19 cellular contexts compared by ENCODE assay signal in the genomic region with DNA sequence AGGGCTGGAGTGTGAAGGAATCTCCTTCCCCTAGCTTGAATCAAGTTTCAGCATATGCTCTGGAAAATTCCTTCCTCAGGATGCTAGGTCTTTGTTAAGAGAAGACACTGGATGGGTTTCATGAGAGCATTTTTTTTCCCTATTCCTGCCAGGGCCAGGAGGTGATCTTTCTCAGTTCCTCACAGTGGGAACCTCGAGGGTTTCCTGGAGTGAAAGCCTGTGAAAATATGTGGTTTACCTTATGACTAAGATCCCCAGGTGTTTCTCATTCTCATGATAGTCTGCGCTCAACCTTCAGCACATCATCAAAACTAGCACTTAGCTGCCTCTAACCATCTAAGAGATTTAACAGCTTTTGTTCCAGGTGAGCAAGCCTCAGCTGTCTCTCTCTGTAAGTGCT.
DNase-seq lines count a peak whose midpoint lies in the region; ATAC-seq and TF ChIP-seq lines count a peak whose summit lies in the region.
"Had no signal": no experiment of that assay in that cellular context is flagged by ENCODE, and none has a peak within 500 bp of the region (broad histone marks: within the 10 kb centered on the region; RNA-seq: fewer than 3 reads in every experiment).

No MANE protein-coding gene starts in this region.

- no peaks in the 10 kb centered on the region for H3K36me3 ChIP-seq in mammary epithelial cell (ENCODE audit: insufficient read depth, low read length)
- no peaks in the 10 kb centered on the region for H3K36me3 ChIP-seq in breast epithelium
- no peaks in the 10 kb centered on the region for H3K36me3 ChIP-seq in OCI-LY3 (replicated peaks; ENCODE audit: low read depth, low read length)
- H3K36me3 ChIP-seq in upper lobe of left lung, result no peaks in the 10 kb centered on the region
- H3K36me3 ChIP-seq in CD8-positive, alpha-beta memory T cell (ENCODE audit: insufficient read depth, low read length), result no peaks in the 10 kb centered on the region
- H3K36me3 ChIP-seq: BE2C, SJSA1 had no signal

- H3K27ac Mint-ChIP-seq in CD8-positive, alpha-beta memory T cell, result no peak overlapping the region
- H3K27ac Mint-ChIP-seq: CD4-positive, CD25-positive, alpha-beta regulatory T cell had no signal

- DNase-seq in mammary epithelial cell, result peak; percentile 63
- no peak for DNase-seq in breast epithelium (ENCODE audit: low spot score in 2 of 2)
- peak; percentile 30 for DNase-seq in epithelial cell of esophagus (ENCODE audit: low read depth)
- DNase-seq in central memory CD4-positive, alpha-beta T cell, result no peak
- DNase-seq in upper lobe of left lung, result no peak
- DNase-seq in CD8-positive, alpha-beta memory T cell, result no peak
- DNase-seq: BE2C; CD4-positive, CD25-positive, alpha-beta regulatory T cell; DMS153; EL; HCEC 1CT; NCI-H1105; NCI-H2081; NCI-H82 had no signal

- POLR2A ChIA-PET in CD8-positive, alpha-beta memory T cell (lab: Charles Lee), result no interaction called here

- no peak overlapping the region for H3K9ac ChIP-seq in mammary epithelial cell (ENCODE audit: insufficient read depth, low read length)
- H3K9ac ChIP-seq in OCI-LY3 (ENCODE audit: low read length), result no peak overlapping the region

- TF ChIP-seq CTCF in mammary epithelial cell (conservative IDR thresholded peaks at IDR 0.05 in 1 of 2, IDR thresholded peaks at IDR 0.05 in 1 of 2; ENCODE audit: extremely low read depth in 1 of 2, insufficient read depth in 1 of 2, low read depth in 1 of 2, low read length in 2 of 2) (no peak), breast epithelium (IDR thresholded peaks at IDR 0.05) (no peak), OCI-LY3 (IDR thresholded peaks at IDR 0.05; ENCODE audit: low read depth, low read length) (no peak), epithelial cell of esophagus (IDR thresholded peaks at IDR 0.05; ENCODE audit: insufficient read depth, low read depth, low read length, missing control alignments) (no peak), upper lobe of left lung (IDR thresholded peaks at IDR 0.05) (no peak)

- 70% methylated on average over 2 of the region's 2 CpGs for WGBS in mammary epithelial cell (ENCODE audit: low coverage, missing lambda C conversion rate)
- 57 to 74% methylated on average over 2 of the region's 2 CpGs for WGBS in upper lobe of left lung, 2 donors

- TF ChIP-seq POLR2A in breast epithelium (IDR thresholded peaks at IDR 0.05), result no peak
- TF ChIP-seq POLR2A in upper lobe of left lung (IDR thresholded peaks at IDR 0.05), result no peak

- no peaks in the 10 kb centered on the region for H4K20me1 ChIP-seq in mammary epithelial cell (ENCODE audit: insufficient read depth, low read length)
- H4K20me1 ChIP-seq in OCI-LY3 (ENCODE audit: insufficient read depth, low read length), result no peaks in the 10 kb centered on the region

- no peaks in the 10 kb centered on the region for H3K27me3 Mint-ChIP-seq in CD8-positive, alpha-beta memory T cell
- H3K27me3 Mint-ChIP-seq: CD4-positive, CD25-positive, alpha-beta regulatory T cell had no signal

- dilution Hi-C loops in mammary epithelial cell (cut with HindIII; ENCODE audit: low sequenced_read_pairs), result no loop called here

- no TSS peak for BruUV-seq in mammary epithelial cell (replicated peaks; lab: Mats Ljungman, UMichigan)

- TF ChIP-seq EP300 in upper lobe of left lung (IDR thresholded peaks at IDR 0.05), result no peak

- in situ Hi-C loops in mammary epithelial cell (cut with MboI; ENCODE audit: low sequenced_read_pairs in 2 of 2), result loop anchor here (25.0 kb wide), 1 partner anchor 202 kb away; no protein-coding TSS in a partner anchor

- H3K9me3 Mint-ChIP-seq in CD8-positive, alpha-beta memory T cell, result peaks cover 5 to 30% (median 7%) of the 10 kb centered on the region in 5 donors

- H3K4me1 ChIP-seq in mammary epithelial cell (ENCODE audit: insufficient read depth, low read length), result no peaks in the 10 kb centered on the region
- no peaks in the 10 kb centered on the region for H3K4me1 ChIP-seq in breast epithelium
- peaks cover 12% of the 10 kb centered on the region for H3K4me1 ChIP-seq in OCI-LY3 (ENCODE audit: low read length)
- H3K4me1 ChIP-seq in upper lobe of left lung, result no peaks in the 10 kb centered on the region
- no peaks in the 10 kb centered on the region for H3K4me1 ChIP-seq in CD8-positive, alpha-beta memory T cell (ENCODE audit: insufficient read depth, low read length)
- H3K4me1 ChIP-seq: BE2C, SJSA1 had no signal

- ATAC-seq in upper lobe of left lung (ENCODE audit: low FRiP score in 2 of 2) (no peak), HG03565 (IDR thresholded peaks at IDR 0.05; ENCODE audit: unreplicated experiment) (no peak)
- ATAC-seq: K562, Panc1 had no signal

- H3K4me1 Mint-ChIP-seq in CD8-positive, alpha-beta memory T cell, result no peaks in the 10 kb centered on the region
- H3K4me1 Mint-ChIP-seq: CD4-positive, CD25-positive, alpha-beta regulatory T cell had no signal

- H3K4me2 ChIP-seq in mammary epithelial cell (ENCODE audit: insufficient read depth, low read depth, low read length) (no peak overlapping the region), OCI-LY3 (ENCODE audit: low read length) (peak overlapping the region; percentile 26)

- no peaks in the 10 kb centered on the region for H3K27me3 ChIP-seq in mammary epithelial cell (ENCODE audit: insufficient read depth, low read length)
- no peaks in the 10 kb centered on the region for H3K27me3 ChIP-seq in breast epithelium
- no peaks in the 10 kb centered on the region for H3K27me3 ChIP-seq in OCI-LY3 (ENCODE audit: low read depth, low read length)
- H3K27me3 ChIP-seq in upper lobe of left lung, result no peaks in the 10 kb centered on the region
- no peaks in the 10 kb centered on the region for H3K27me3 ChIP-seq in CD8-positive, alpha-beta memory T cell (ENCODE audit: insufficient read depth, low read length, poor library complexity, severe bottlenecking)
- H3K27me3 ChIP-seq: BE2C, SJSA1 had no signal

- H3K4me3 Mint-ChIP-seq in CD8-positive, alpha-beta memory T cell, result no peak overlapping the region
- H3K4me3 Mint-ChIP-seq: CD4-positive, CD25-positive, alpha-beta regulatory T cell had no signal

- H3K27ac ChIP-seq in mammary epithelial cell (ENCODE audit: insufficient read depth, low read depth, low read length) (no peak overlapping the region), breast epithelium (no peak overlapping the region), OCI-LY3 (ENCODE audit: low read length) (no peak overlapping the region), upper lobe of left lung (no peak overlapping the region)
- no peak overlapping the region for H3K27ac ChIP-seq in CD8-positive, alpha-beta memory T cell (ENCODE audit: low read depth, low read length)
- H3K27ac ChIP-seq: SJSA1 had no signal

- CTCF ChIA-PET in mammary epithelial cell (lab: Charles Lee; ENCODE audit: low non-redundant PET), result no interaction called here
- CTCF ChIA-PET in CD8-positive, alpha-beta memory T cell (lab: Charles Lee), result no interaction called here

- no peaks in the 10 kb centered on the region for H3K36me3 Mint-ChIP-seq in CD8-positive, alpha-beta memory T cell
- H3K36me3 Mint-ChIP-seq: CD4-positive, CD25-positive, alpha-beta regulatory T cell had no signal

- no peak overlapping the region for H2AFZ ChIP-seq in mammary epithelial cell (ENCODE audit: low read depth, low read length)
- H2AFZ ChIP-seq in OCI-LY3 (ENCODE audit: low read depth, low read length), result no peak overlapping the region

- H3K79me2 ChIP-seq in mammary epithelial cell (ENCODE audit: insufficient read depth, low read length), result no peaks in the 10 kb centered on the region
- no peaks in the 10 kb centered on the region for H3K79me2 ChIP-seq in OCI-LY3 (ENCODE audit: low read length)

- no peaks in the 10 kb centered on the region for H3K9me3 ChIP-seq in mammary epithelial cell (replicated peaks; ENCODE audit: insufficient read depth, low read length)
- no peaks in the 10 kb centered on the region for H3K9me3 ChIP-seq in breast epithelium
- no peaks in the 10 kb centered on the region for H3K9me3 ChIP-seq in OCI-LY3 (ENCODE audit: insufficient read depth, low read length)
- H3K9me3 ChIP-seq in upper lobe of left lung, result no peaks in the 10 kb centered on the region
- H3K9me3 ChIP-seq in CD8-positive, alpha-beta memory T cell (ENCODE audit: low read length), result no peaks in the 10 kb centered on the region
- H3K9me3 ChIP-seq: SJSA1 had no signal

- intact Hi-C loops in mammary epithelial cell (cut with micrococcal nuclease), result no loop called here
- intact Hi-C loops in breast epithelium (cut with DNase I; ENCODE audit: low total_unique reads), result no loop called here

- no peak overlapping the region for H3K4me3 ChIP-seq in mammary epithelial cell (replicated peaks in 1 of 3; ENCODE audit: insufficient read depth in 1 of 3, low read depth in 2 of 3, low read length in 3 of 3)
- no peak overlapping the region for H3K4me3 ChIP-seq in breast epithelium
- H3K4me3 ChIP-seq in OCI-LY3 (ENCODE audit: low read length), result no peak overlapping the region
- no peak overlapping the region for H3K4me3 ChIP-seq in epithelial cell of esophagus (ENCODE audit: low read length)
- no peak overlapping the region for H3K4me3 ChIP-seq in upper lobe of left lung
- no peak overlapping the region for H3K4me3 ChIP-seq in CD8-positive, alpha-beta memory T cell (ENCODE audit: low read length)
- H3K4me3 ChIP-seq: K562, SJSA1 had no signal

Comparison
In these comparisons a context has a peak if more than half of its experiments do, and no peak if none do; other contexts are left out.
1. DNase-seq: peak in mammary epithelial cell (single experiment) and epithelial cell of esophagus (single experiment); none in breast epithelium (0 of 2), central memory CD4-positive, alpha-beta T cell (single experiment), upper lobe of left lung (0 of 2) and CD8-positive, alpha-beta memory T cell (0 of 5).